8 cellular contexts compared by ENCODE assay signal in genomic region chr19:633068-633785, GRCh38. TPM values are rescaled to one million over a fixed set of nuclear protein-coding genes. Genes with fewer than 3 reads are reported as not detected.
DNase-seq lines count a peak whose midpoint lies in the region; ATAC-seq and TF ChIP-seq lines count a peak whose summit lies in the region.

Gene POLRMT, minus strand, starts transcription at chr19:633537. Its CDS starts 25 bp downstream, at chr19:633512.

- no peaks in the 10 kb centered on the region for H3K36me3 ChIP-seq in mucosa of descending colon (ENCODE audit: low read depth)

- no peaks in the 10 kb centered on the region for H3K9me3 Mint-ChIP-seq in activated T-cell treated with anti-CD3 and anti-CD28 coated beads, Interleukin-2, amount 50 U/mL, for 24 hours

- H3K27ac Mint-ChIP-seq in activated T-cell treated with anti-CD3 and anti-CD28 coated beads, Interleukin-2, amount 50 U/mL, for 24 hours: peak within 1 kb of the TSS; percentile 96

- H3K9me3 ChIP-seq in mucosa of descending colon: no peaks in the 10 kb centered on the region

- H3K4me3 ChIP-seq in epithelial cell of proximal tubule (ENCODE audit: low read depth, low read length) (peak within 1 kb of the TSS; percentile 89), mucosa of descending colon (peak within 1 kb of the TSS; percentile 63)

- peaks cover 38% of the 10 kb centered on the region for H3K4me1 Mint-ChIP-seq in activated T-cell treated with anti-CD3 and anti-CD28 coated beads, Interleukin-2, amount 50 U/mL, for 24 hours (ENCODE audit: low read depth)

- ATAC-seq in GM21723 (IDR thresholded peaks at IDR 0.05; ENCODE audit: unreplicated experiment) (peak; percentile 66), mucosa of descending colon (peak; percentile 98)

- peak; percentile 28 for DNase-seq in DMS153 treated with DMSO at 0.1 percent for 48 hours (lab: John Stamatoyannopoulos, UW; ENCODE audit: unreplicated experiment)
- peak; percentile 86 for DNase-seq in KG1 (lab: John Stamatoyannopoulos, UW)
- DNase-seq in activated T-cell treated with anti-CD3 and anti-CD28 coated beads, Interleukin-2, amount 50 U/mL, for 24 hours: peak; percentile 96
- DNase-seq in epithelial cell of proximal tubule (ENCODE audit: low read depth): peak; percentile 71
- DNase-seq in mucosa of descending colon: peak; percentile 97 to 99 (median 99)
- DNase-seq in stimulated activated CD8-positive, alpha-beta memory T cell treated with anti-CD3 and anti-CD28 coated beads, Interleukin-4, amount 100 ng/mL, for 1 hour (ENCODE audit: low read depth in 2 of 2, low spot score in 1 of 2): peak; percentile 90 to 94

- peaks cover 16% of the 10 kb centered on the region for H3K4me1 ChIP-seq in mucosa of descending colon (ENCODE audit: low read depth)

- H3K27me3 Mint-ChIP-seq in activated T-cell treated with anti-CD3 and anti-CD28 coated beads, Interleukin-2, amount 50 U/mL, for 24 hours: no peaks in the 10 kb centered on the region

- peaks cover 46% of the 10 kb centered on the region for H3K36me3 Mint-ChIP-seq in activated T-cell treated with anti-CD3 and anti-CD28 coated beads, Interleukin-2, amount 50 U/mL, for 24 hours (ENCODE audit: low read depth)

- H3K4me3 Mint-ChIP-seq in activated T-cell treated with anti-CD3 and anti-CD28 coated beads, Interleukin-2, amount 50 U/mL, for 24 hours: peak within 1 kb of the TSS; percentile 97

- intact Hi-C loops in mucosa of descending colon (cut with DNase I, micrococcal nuclease): no loop called here

- no peak for TF ChIP-seq CTCF in epithelial cell of proximal tubule (conservative IDR thresholded peaks at IDR 0.05; ENCODE audit: low read depth, low read length)
- no peak for TF ChIP-seq CTCF in mucosa of descending colon (IDR thresholded peaks at IDR 0.05)

TF ChIP-seq in PFSK-1, 5 proteins besides CTCF, POLR2A, EP300 and RAD21:
- TF ChIP-seq TAF1 (IDR thresholded peaks at IDR 0.05; ENCODE audit: borderline replicate concordance, insufficient read depth, low read length) (0 out of 2 replicates have a peak, but pooled peaks have one; percentile 35), REST (IDR thresholded peaks at IDR 0.05; ENCODE audit: insufficient read depth in 1 of 2, low read depth in 2 of 2, low read length in 2 of 2) (no peak), SIN3A (IDR thresholded peaks at IDR 0.05; ENCODE audit: borderline replicate concordance, insufficient read depth, low read length) (no peak), POLR2AphosphoS5 (IDR thresholded peaks at IDR 0.05; ENCODE audit: low read depth, low read length) (no peak), FOXP2 (optimal IDR thresholded peaks at IDR 0.05; ENCODE audit: borderline replicate concordance, extremely low read depth, extremely low read length, insufficient read depth) (peak; percentile 75)

RNA-seq across cellular contexts. Expression of gene POLRMT, which starts in this region (rescaled TPM):
- 161 TPM for polyA plus RNA-seq in PFSK-1 (2012; ENCODE audit: insufficient read length, low read depth)
- total RNA-seq in epithelial cell of proximal tubule (37.9 and 60.0 TPM in 2 replicates), mucosa of descending colon (10 to 100 TPM; 48.3 to 61.1 (median 51.1) TPM)

Comparison
In these comparisons a context has a peak if more than half of its experiments do, and no peak if none do; other contexts are left out.
1. Peak in every context shown above with its lines: DNase-seq, ATAC-seq and H3K4me3 ChIP-seq.
2. DNase-seq: peak in every context shown above with its lines; median percentile 99 in mucosa of descending colon; 96 in activated T-cell treated with anti-CD3 and anti-CD28 coated beads, Interleukin-2, amount 50 U/mL, for 24 hours; 92 in stimulated activated CD8-positive, alpha-beta memory T cell treated with anti-CD3 and anti-CD28 coated beads, Interleukin-4, amount 100 ng/mL, for 1 hour; 86 in KG1; 71 in epithelial cell of proximal tubule; 28 in DMS153 treated with DMSO at 0.1 percent for 48 hours.